In the genomic region with DNA sequence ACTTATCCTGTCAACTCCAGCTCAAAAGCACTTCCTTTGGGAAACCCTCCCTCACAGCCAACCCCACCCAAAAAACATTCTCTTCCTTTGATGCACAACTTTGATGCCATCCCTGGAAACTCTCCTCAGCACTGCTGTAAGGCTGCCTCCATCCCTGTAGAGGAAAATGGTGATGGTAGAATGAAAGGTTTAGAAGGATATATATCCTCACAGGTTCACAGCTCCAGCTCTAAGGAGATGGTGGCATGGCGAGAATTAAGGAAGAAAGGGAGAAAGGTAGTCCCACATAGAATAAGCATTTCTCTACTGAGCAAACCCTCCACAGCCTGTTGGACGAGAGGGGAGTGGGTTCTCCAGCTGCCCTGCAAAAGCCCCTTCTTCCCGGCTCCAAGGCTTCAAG, we compare ENCODE assay signal across 1 cellular context.
A peak's percentile ranks its signal among the peaks of the same experiment; 100 is the strongest.
TF ChIP-seq lines count a peak whose summit lies in the region.

No MANE protein-coding gene starts in this region.

TF ChIP-seq in H1, 55 proteins besides CTCF, POLR2A, EP300 and RAD21:
- no peak; the same call in 1 of the 2 replicates for TF ChIP-seq CBX8 (IDR thresholded peaks at IDR 0.05; ENCODE audit: borderline replicate concordance, low read depth, low read length)
- peak; percentile 33 for TF ChIP-seq SUZ12 (IDR thresholded peaks at IDR 0.05; ENCODE audit: low read length)
- no peak for TF ChIP-seq EGR1 (IDR thresholded peaks at IDR 0.05; ENCODE audit: borderline replicate concordance, low read depth, low read length)
- peak; percentile 63 for TF ChIP-seq EZH2 (IDR thresholded peaks at IDR 0.05; ENCODE audit: low read depth, low read length, severe bottlenecking)
- TF ChIP-seq SAP30 (IDR thresholded peaks at IDR 0.05; ENCODE audit: insufficient read depth, insufficient replicate concordance, low read length), result no peak
- TF ChIP-seq, protein P1, sequence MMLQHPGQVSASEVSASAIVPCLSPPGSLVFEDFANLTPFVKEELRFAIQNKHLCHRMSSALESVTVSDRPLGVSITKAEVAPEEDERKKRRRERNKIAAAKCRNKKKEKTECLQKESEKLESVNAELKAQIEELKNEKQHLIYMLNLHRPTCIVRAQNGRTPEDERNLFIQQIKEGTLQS (IDR thresholded peaks at IDR 0.05; ENCODE audit: insufficient read depth, low read depth, low read length), result no peak
